27 cellular contexts compared by ENCODE assay signal in genomic region chr7:104228442-104228841, GRCh38.
"Had no signal": no experiment of that assay in that cellular context is flagged by ENCODE, and none has a peak within 500 bp of the region (broad histone marks: within the 10 kb centered on the region; RNA-seq: fewer than 3 reads in every experiment).

No MANE protein-coding gene starts in this region.

- ATAC-seq: stimulated activated effector memory CD8-positive, alpha-beta T cell treated with anti-CD3 and anti-CD28 coated beads, Interleukin-12 subunit alpha, Interleukin-12 subunit beta, amount 100 ng/mL, for 72 hours; stimulated activated memory B cell treated with anti-CD40 and anti-IgM and Interleukin-4, amounts not matched to agents 10 μg/mL and 1 μg/mL and 100 μg/mL, for 72 hours; stimulated activated naive B cell treated with anti-CD40 and anti-IgM and Interleukin-4, amounts not matched to agents 10 μg/mL and 1 μg/mL and 100 μg/mL, for 72 hours; stimulated activated naive CD8-positive, alpha-beta T cell treated with anti-CD3 and anti-CD28 coated beads, Interleukin-15, amount 100 ng/mL, for 72 hours; stimulated activated naive CD8-positive, alpha-beta T cell treated with anti-CD3 and anti-CD28 coated beads, Interleukin-15, Interleukin-2, amounts not matched to agents 100 U/mL and 50 U/mL, for 24 hours; upper lobe of right lung had no signal

- H3K4me1 ChIP-seq: suprapubic skin, testis, thyroid gland, tibial artery, transverse colon, upper lobe of right lung, uterus, vagina had no signal

- H3K4me1 Mint-ChIP-seq: stimulated activated effector memory CD8-positive, alpha-beta T cell treated with anti-CD3 and anti-CD28 coated beads, Interleukin-12 subunit alpha, Interleukin-12 subunit beta, amount 100 ng/mL, for 72 hours; stimulated activated naive CD8-positive, alpha-beta T cell treated with anti-CD3 and anti-CD28 coated beads, Interleukin-15, amount 100 ng/mL, for 72 hours had no signal

- H3K9me3 ChIP-seq: stomach, suprapubic skin, testis, thoracic aorta, thyroid gland, tibial artery, tibial nerve, transverse colon, upper lobe of left lung, upper lobe of right lung, uterus, vagina had no signal

- H3K36me3 Mint-ChIP-seq: stimulated activated effector memory CD8-positive, alpha-beta T cell treated with anti-CD3 and anti-CD28 coated beads, Interleukin-12 subunit alpha, Interleukin-12 subunit beta, amount 100 ng/mL, for 72 hours; stimulated activated memory B cell treated with anti-CD40 and anti-IgM and Interleukin-4, amounts not matched to agents 10 μg/mL and 1 μg/mL and 100 μg/mL, for 72 hours; stimulated activated naive B cell treated with anti-CD40 and anti-IgM and Interleukin-4, amounts not matched to agents 10 μg/mL and 1 μg/mL and 100 μg/mL, for 72 hours; type B pancreatic cell had no signal

- H3K27me3 ChIP-seq: testis, thyroid gland, tibial nerve, upper lobe of left lung, uterus, vagina had no signal

- DNase-seq: stimulated activated CD4-positive, alpha-beta T cell treated with anti-CD3 and anti-CD28 coated beads, Interleukin-2, amount 100 ng/mL, for 48 hours; stimulated activated CD4-positive, alpha-beta T cell treated with anti-CD3 and anti-CD28 coated beads, Interleukin-4, amount 100 ng/mL, for 1 hour; stimulated activated CD4-positive, alpha-beta T cell treated with anti-CD3 and anti-CD28 coated beads, Interleukin-4, amount 100 ng/mL, for 24 hours; stimulated activated CD4-positive, alpha-beta T cell treated with anti-CD3 and anti-CD28 coated beads, Interleukin-4, amount 100 ng/mL, for 4 hours; stimulated activated CD8-positive, alpha-beta memory T cell treated with anti-CD3 and anti-CD28 coated beads, Interleukin-4, amount 100 ng/mL, for 48 hours; stimulated activated naive B cell treated with anti-CD40 and anti-IgM and Interleukin-4, amounts not matched to agents 10 μg/mL and 1 μg/mL and 100 μg/mL, for 72 hours; stimulated activated naive CD4-positive, alpha-beta T cell; stimulated activated naive CD4-positive, alpha-beta T cell treated with Interleukin-2 at 50 U/mL for 16 hours; stimulated activated naive CD8-positive, alpha-beta T cell treated with anti-CD3 and anti-CD28 coated beads, Interleukin-15, amount 100 ng/mL, for 72 hours; stimulated activated naive CD8-positive, alpha-beta T cell treated with anti-CD3 and anti-CD28 coated beads, Interleukin-15, Interleukin-2, amounts not matched to agents 100 U/mL and 50 U/mL, for 24 hours; stomach; substantia nigra; testis; thyroid gland; tibial artery; transverse colon; upper lobe of left lung; upper lobe of right lung; uterus had no signal

- H3K27ac Mint-ChIP-seq: stimulated activated effector memory CD8-positive, alpha-beta T cell treated with anti-CD3 and anti-CD28 coated beads, Interleukin-12 subunit alpha, Interleukin-12 subunit beta, amount 100 ng/mL, for 72 hours; stimulated activated memory B cell treated with anti-CD40 and anti-IgM and Interleukin-4, amounts not matched to agents 10 μg/mL and 1 μg/mL and 100 μg/mL, for 72 hours; stimulated activated naive B cell treated with anti-CD40 and anti-IgM and Interleukin-4, amounts not matched to agents 10 μg/mL and 1 μg/mL and 100 μg/mL, for 72 hours; stimulated activated naive CD8-positive, alpha-beta T cell treated with anti-CD3 and anti-CD28 coated beads, Interleukin-15, Interleukin-2, amounts not matched to agents 100 ng/mL and 50 ng/mL, for 24 hours; type B pancreatic cell had no signal

- H3K27ac ChIP-seq: stomach, suprapubic skin, testis, thoracic aorta, thyroid gland, tibial artery, tibial nerve, transverse colon, upper lobe of left lung, upper lobe of right lung, uterus, vagina had no signal

- H3K4me3 Mint-ChIP-seq: stimulated activated effector memory CD8-positive, alpha-beta T cell treated with anti-CD3 and anti-CD28 coated beads, Interleukin-12 subunit alpha, Interleukin-12 subunit beta, amount 100 ng/mL, for 72 hours; stimulated activated memory B cell treated with anti-CD40 and anti-IgM and Interleukin-4, amounts not matched to agents 10 μg/mL and 1 μg/mL and 100 μg/mL, for 72 hours; stimulated activated naive B cell treated with anti-CD40 and anti-IgM and Interleukin-4, amounts not matched to agents 10 μg/mL and 1 μg/mL and 100 μg/mL, for 72 hours; stimulated activated naive CD8-positive, alpha-beta T cell treated with anti-CD3 and anti-CD28 coated beads, Interleukin-15, amount 100 ng/mL, for 72 hours; stimulated activated naive CD8-positive, alpha-beta T cell treated with anti-CD3 and anti-CD28 coated beads, Interleukin-15, Interleukin-2, amounts not matched to agents 100 ng/mL and 50 ng/mL, for 24 hours; type B pancreatic cell had no signal

- H3K4me3 ChIP-seq: stomach, suprapubic skin, testis, thoracic aorta, thyroid gland, tibial artery, tibial nerve, transverse colon, upper lobe of left lung, upper lobe of right lung, uterus, vagina had no signal

- H3K9me3 Mint-ChIP-seq: stimulated activated effector memory CD8-positive, alpha-beta T cell treated with anti-CD3 and anti-CD28 coated beads, Interleukin-12 subunit alpha, Interleukin-12 subunit beta, amount 100 ng/mL, for 72 hours; stimulated activated memory B cell treated with anti-CD40 and anti-IgM and Interleukin-4, amounts not matched to agents 10 μg/mL and 1 μg/mL and 100 μg/mL, for 72 hours; stimulated activated naive B cell treated with anti-CD40 and anti-IgM and Interleukin-4, amounts not matched to agents 10 μg/mL and 1 μg/mL and 100 μg/mL, for 72 hours; stimulated activated naive CD8-positive, alpha-beta T cell treated with anti-CD3 and anti-CD28 coated beads, Interleukin-15, amount 100 ng/mL, for 72 hours; stimulated activated naive CD8-positive, alpha-beta T cell treated with anti-CD3 and anti-CD28 coated beads, Interleukin-15, Interleukin-2, amounts not matched to agents 100 ng/mL and 50 ng/mL, for 24 hours; type B pancreatic cell had no signal

- H3K36me3 ChIP-seq: stomach, suprapubic skin, thoracic aorta, thyroid gland, tibial artery, tibial nerve, transverse colon, upper lobe of left lung, upper lobe of right lung, uterus, vagina had no signal
